Comparison of ENCODE assay signal across 12 cellular contexts in genomic region chr20:35737865-35738333, GRCh38. TPM values are rescaled to one million over a fixed set of nuclear protein-coding genes. Genes with fewer than 3 reads are reported as not detected.
DNase-seq lines count a peak whose midpoint lies in the region; FAIRE-seq and TF ChIP-seq lines count a peak whose summit lies in the region.
"Had no signal": no experiment of that assay in that cellular context is flagged by ENCODE, and none has a peak within 500 bp of the region (broad histone marks: within the 10 kb centered on the region; RNA-seq: fewer than 3 reads in every experiment).

No MANE protein-coding gene starts in this region.

- peaks cover 28 to 87% (median 32%) of the 10 kb centered on the region in 3 donors for H3K36me3 Mint-ChIP-seq in CD8-positive, alpha-beta memory T cell
- H3K36me3 Mint-ChIP-seq in HFFc6 (ENCODE audit: low read depth) (peaks cover 69% of the 10 kb centered on the region), astrocyte (ENCODE audit: low read depth, unreplicated experiment) (peaks cover 29% of the 10 kb centered on the region)

- TF ChIP-seq RAD21 in neural cell (conservative IDR thresholded peaks at IDR 0.05), result no peak

- POLR2A ChIA-PET in CD8-positive, alpha-beta memory T cell (lab: Charles Lee), result interaction anchor here (0.6 to 0.7 kb wide), 2 partner anchors 118 to 1627 kb away, joined by 4 read pairs; no protein-coding TSS in a partner anchor

- H3K4me3 ChIP-seq in CD8-positive, alpha-beta memory T cell (ENCODE audit: low read length), result no peak overlapping the region
- no peak overlapping the region for H3K4me3 ChIP-seq in astrocyte (ENCODE audit: insufficient read depth, low read depth, low read length)
- peak overlapping the region; percentile 20 for H3K4me3 ChIP-seq in neural cell (ENCODE audit: low read length)

- H3K4me2 ChIP-seq in astrocyte (ENCODE audit: low read length) (peak overlapping the region; percentile 54), neural cell (ENCODE audit: low read length) (no peak overlapping the region)

- no peaks in the 10 kb centered on the region for H3K9me2 ChIP-seq in neural cell (ENCODE audit: insufficient read depth, low read length)

- peaks cover 0 to 7% of the 10 kb centered on the region in 2 donors for H3K27me3 Mint-ChIP-seq in CD8-positive, alpha-beta memory T cell
- H3K27me3 Mint-ChIP-seq in HFFc6 (ENCODE audit: insufficient read depth), result peaks cover 17% of the 10 kb centered on the region
- no peaks in the 10 kb centered on the region for H3K27me3 Mint-ChIP-seq in astrocyte (ENCODE audit: low read depth, unreplicated experiment)

- peaks cover 97% of the 10 kb centered on the region for H3K79me2 ChIP-seq in astrocyte (ENCODE audit: insufficient read depth, low read length)
- H3K79me2 ChIP-seq in neural cell (replicated peaks; ENCODE audit: insufficient read depth, low read length), result peaks cover 80% of the 10 kb centered on the region

- H2AFZ ChIP-seq in astrocyte (ENCODE audit: low read depth, low read length) (no peak overlapping the region), neural cell (ENCODE audit: low read depth, low read length) (no peak overlapping the region)

- H3K9ac ChIP-seq in astrocyte (ENCODE audit: low read length) (no peak overlapping the region), neural cell (ENCODE audit: low read length) (no peak overlapping the region)

- H3K4me3 Mint-ChIP-seq in CD8-positive, alpha-beta memory T cell, result peak overlapping the region; percentile 49 to 81 (median 74)
- H3K4me3 Mint-ChIP-seq in HFFc6 (peak overlapping the region; percentile 68; the same call in 1 of the 2 replicates), astrocyte (ENCODE audit: unreplicated experiment) (peak overlapping the region; percentile 71)

- no peaks in the 10 kb centered on the region for H3F3A ChIP-seq in neural cell (ENCODE audit: insufficient read depth, low read length, poor library complexity, severe bottlenecking)

- no peaks in the 10 kb centered on the region for H3K9me3 ChIP-seq in CD8-positive, alpha-beta memory T cell (ENCODE audit: low read length)
- H3K9me3 ChIP-seq in astrocyte (ENCODE audit: insufficient read depth, low read depth, low read length) (no peaks in the 10 kb centered on the region), neural cell (ENCODE audit: low read length) (no peaks in the 10 kb centered on the region)

- no peak for DNase-seq in CD8-positive, alpha-beta memory T cell
- DNase-seq in HFFc6 (no peak), astrocyte (ENCODE audit: low read depth) (no peak), putamen (ENCODE audit: low spot score) (no peak), NCI-H226 (no peak)
- DNase-seq in activated CD4-positive, CD25-positive, alpha-beta regulatory T cell (lab: John Stamatoyannopoulos, UW), result no peak
- DNase-seq: KG1; mammary epithelial cell; NCI-H2081; stimulated activated CD4-positive, alpha-beta T cell treated with anti-CD3 and anti-CD28 coated beads, Interleukin-4, amount 100 ng/mL, for 1 hour had no signal

- CTCF ChIA-PET in CD8-positive, alpha-beta memory T cell (lab: Charles Lee), result interaction anchor here (0.7 kb wide), 1 partner anchor 137 kb away, joined by 3 read pairs; no protein-coding TSS in a partner anchor

- FAIRE-seq in astrocyte (lab: Jason Lieb, UNC), result no peak
- FAIRE-seq: D721Med had no signal

- H3K4me1 ChIP-seq in CD8-positive, alpha-beta memory T cell (ENCODE audit: insufficient read depth, low read length), result peaks cover 72% of the 10 kb centered on the region
- peaks cover 23% of the 10 kb centered on the region for H3K4me1 ChIP-seq in astrocyte (ENCODE audit: insufficient read depth, low read length)

- no peaks in the 10 kb centered on the region for H3K27me3 ChIP-seq in CD8-positive, alpha-beta memory T cell (ENCODE audit: insufficient read depth, low read length, poor library complexity, severe bottlenecking)
- no peaks in the 10 kb centered on the region for H3K27me3 ChIP-seq in astrocyte (ENCODE audit: insufficient read depth, low read length)
- H3K27me3 ChIP-seq in neural cell (ENCODE audit: insufficient read depth, low read depth, low read length), result no peaks in the 10 kb centered on the region

- peaks cover 87% of the 10 kb centered on the region for H4K20me1 ChIP-seq in astrocyte (ENCODE audit: insufficient read depth, low read length)
- peaks cover 44% of the 10 kb centered on the region for H4K20me1 ChIP-seq in neural cell (ENCODE audit: insufficient read depth)

- no peak overlapping the region for H3K27ac ChIP-seq in CD8-positive, alpha-beta memory T cell (ENCODE audit: low read depth, low read length)
- H3K27ac ChIP-seq in astrocyte (ENCODE audit: low read depth, low read length) (no peak overlapping the region), neural cell (ENCODE audit: low read length) (no peak overlapping the region)

- peaks cover 52% of the 10 kb centered on the region for H3K36me3 ChIP-seq in CD8-positive, alpha-beta memory T cell (ENCODE audit: insufficient read depth, low read length)
- H3K36me3 ChIP-seq in astrocyte (ENCODE audit: insufficient read depth, low read length) (peaks cover 61% of the 10 kb centered on the region), neural cell (ENCODE audit: insufficient read depth, low read length) (peaks cover 21% of the 10 kb centered on the region)

- TF ChIP-seq CTCF in HFFc6 (IDR thresholded peaks at IDR 0.05), result no peak
- no peak for TF ChIP-seq CTCF in astrocyte (IDR thresholded peaks at IDR 0.05; ENCODE audit: insufficient read depth, low read depth, low read length)
- TF ChIP-seq CTCF in neural cell (IDR thresholded peaks at IDR 0.05; ENCODE audit: poor library complexity, severe bottlenecking), result no peak

- peak overlapping the region; percentile 36 to 86 (median 82) for H3K27ac Mint-ChIP-seq in CD8-positive, alpha-beta memory T cell
- peak overlapping the region; percentile 46 for H3K27ac Mint-ChIP-seq in HFFc6
- no peak overlapping the region for H3K27ac Mint-ChIP-seq in astrocyte (ENCODE audit: unreplicated experiment)

- peaks cover 0 to 2% (median 0%) of the 10 kb centered on the region in 5 donors for H3K9me3 Mint-ChIP-seq in CD8-positive, alpha-beta memory T cell
- peaks cover 5% of the 10 kb centered on the region for H3K9me3 Mint-ChIP-seq in HFFc6
- no peaks in the 10 kb centered on the region for H3K9me3 Mint-ChIP-seq in astrocyte (ENCODE audit: unreplicated experiment)

- TF ChIP-seq EP300 in neural cell (conservative IDR thresholded peaks at IDR 0.05; ENCODE audit: poor library complexity, severe bottlenecking), result no peak

- H3K4me1 Mint-ChIP-seq in CD8-positive, alpha-beta memory T cell, result peaks cover 61 to 81% (median 74%) of the 10 kb centered on the region in 3 donors
- H3K4me1 Mint-ChIP-seq in HFFc6 (ENCODE audit: low read depth) (peaks cover 51% of the 10 kb centered on the region), astrocyte (ENCODE audit: low read depth, unreplicated experiment) (peaks cover 23% of the 10 kb centered on the region)

TF ChIP-seq in neural cell, 6 proteins besides CTCF, POLR2A, EP300 and RAD21:
- TF ChIP-seq POLR2AphosphoS5 (IDR thresholded peaks at IDR 0.05), result no peak
TF ChIP-seq in neural cell: peak in this region for 0.

RNA-seq across cellular contexts. Expression of gene RBM39, which starts 4.2 kb away (rescaled TPM):
- 100 to 1,000 TPM; 349 to 352 TPM for total RNA-seq in CD8-positive, alpha-beta memory T cell
- polyA plus RNA-seq in CD8-positive, alpha-beta memory T cell, result 157 TPM
- 100 to 1,000 TPM; 162 to 198 (median 185) TPM for total RNA-seq in HFFc6 (2021; fragmentation: NEBNext Ultra II Directional; extraction: Animal tissue kit (Norgen Biotek cat#: 25700))
- total RNA-seq in astrocyte, result 204 and 208 TPM in 2 replicates
- polyA plus RNA-seq in neural cell, result 750 and 839 TPM in 2 replicates
- 567 and 581 TPM in 2 replicates for polyA minus RNA-seq in neural cell

RNA-seq across cellular contexts. Expression of gene PHF20, which starts 33.9 kb away (rescaled TPM):
- total RNA-seq in CD8-positive, alpha-beta memory T cell, result 10 to 100 TPM; 53.9 to 54.3 TPM
- 124 TPM for polyA plus RNA-seq in CD8-positive, alpha-beta memory T cell
- 10 to 100 TPM; 31.5 to 40.9 (median 36.2) TPM for total RNA-seq in HFFc6 (2021; fragmentation: NEBNext Ultra II Directional; extraction: Animal tissue kit (Norgen Biotek cat#: 25700))
- total RNA-seq in astrocyte, result 32.6 and 40.1 TPM in 2 replicates
- polyA plus RNA-seq in neural cell, result 49.2 and 54.8 TPM in 2 replicates
- polyA minus RNA-seq in neural cell, result 44.1 and 54.4 TPM in 2 replicates

RNA-seq across cellular contexts. Expression of gene ROMO1, which starts 38.7 kb away (rescaled TPM):
- 100 to 1,000 TPM; 108 to 117 TPM for total RNA-seq in CD8-positive, alpha-beta memory T cell
- polyA plus RNA-seq in CD8-positive, alpha-beta memory T cell, result 358 TPM
- 100 to 1,000 TPM; 158 to 236 (median 195) TPM for total RNA-seq in HFFc6 (2021; fragmentation: NEBNext Ultra II Directional; extraction: Animal tissue kit (Norgen Biotek cat#: 25700))
- total RNA-seq in astrocyte, result 185 and 201 TPM in 2 replicates
- polyA plus RNA-seq in neural cell, result 514 and 557 TPM in 2 replicates
- polyA minus RNA-seq in neural cell, result 60.4 and 67.0 TPM in 2 replicates

RNA-seq across cellular contexts. Expression of gene NFS1, which starts 38.7 kb away (rescaled TPM):
- 10 to 100 TPM; 36.4 to 37.7 TPM for total RNA-seq in CD8-positive, alpha-beta memory T cell
- polyA plus RNA-seq in CD8-positive, alpha-beta memory T cell, result 18.8 TPM
- total RNA-seq in HFFc6 (2021; fragmentation: NEBNext Ultra II Directional; extraction: Animal tissue kit (Norgen Biotek cat#: 25700)), result 10 to 100 TPM; 28.6 to 40.6 (median 34.6) TPM
- 30.3 and 33.0 TPM in 2 replicates for total RNA-seq in astrocyte
- 55.2 and 67.0 TPM in 2 replicates for polyA plus RNA-seq in neural cell
- 44.9 and 50.4 TPM in 2 replicates for polyA minus RNA-seq in neural cell
